Comparison of ENCODE assay signal across 9 cellular contexts in genomic region chr2:37586663-37587409, GRCh38.
DNase-seq lines count a peak whose midpoint lies in the region; ATAC-seq and TF ChIP-seq lines count a peak whose summit lies in the region.
"Had no signal": no experiment of that assay in that cellular context is flagged by ENCODE, and none has a peak within 500 bp of the region (broad histone marks: within the 10 kb centered on the region; RNA-seq: fewer than 3 reads in every experiment).

No MANE protein-coding gene starts in this region.

- peak overlapping the region; percentile 64 for H3K4me3 ChIP-seq in CD4-positive, CD25-positive, alpha-beta regulatory T cell (ENCODE audit: low read depth, low read length)
- H3K4me3 ChIP-seq in breast epithelium (no peak overlapping the region), osteoblast (ENCODE audit: insufficient read depth, low read length) (no peak overlapping the region)

- H3K27ac ChIP-seq in CD4-positive, CD25-positive, alpha-beta regulatory T cell (ENCODE audit: insufficient read depth, low read length, poor library complexity, severe bottlenecking) = peak overlapping the region; percentile 80
- H3K27ac ChIP-seq in breast epithelium = peak overlapping the region; percentile 45 to 67
- peak overlapping the region; percentile 77 for H3K27ac ChIP-seq in osteoblast (ENCODE audit: low read depth, low read length)

- peaks cover 52 to 85% (median 67%) of the 10 kb centered on the region in 4 donors for H3K4me1 Mint-ChIP-seq in CD4-positive, CD25-positive, alpha-beta regulatory T cell

- no peaks in the 10 kb centered on the region for H4K20me1 ChIP-seq in osteoblast (ENCODE audit: insufficient read depth, low read length)

- H3K4me1 ChIP-seq in CD4-positive, CD25-positive, alpha-beta regulatory T cell (ENCODE audit: control insufficient read depth, insufficient read depth, low read length, poor library complexity, severe bottlenecking) = peaks cover 68% of the 10 kb centered on the region
- H3K4me1 ChIP-seq in breast epithelium (peaks cover 0 to 16% of the 10 kb centered on the region in 2 donors), osteoblast (ENCODE audit: insufficient read depth, low read length) (peaks cover 85% of the 10 kb centered on the region)

- H3K4me2 ChIP-seq in osteoblast (ENCODE audit: insufficient read depth, low read length) = peak overlapping the region; percentile 55

- H2AFZ ChIP-seq in osteoblast (ENCODE audit: low read length) = no peak overlapping the region

- no peak for ATAC-seq in CD4-positive, CD25-positive, alpha-beta regulatory T cell (ENCODE audit: low read depth in 2 of 2)
- no peak for ATAC-seq in HG02970 (IDR thresholded peaks at IDR 0.05; ENCODE audit: low FRiP score, unreplicated experiment)

- no peak for TF ChIP-seq CTCF in breast epithelium (IDR thresholded peaks at IDR 0.05)
- no peak for TF ChIP-seq CTCF in osteoblast (IDR thresholded peaks at IDR 0.05; ENCODE audit: extremely low read depth, low read depth, low read length)

- H3K79me2 ChIP-seq in osteoblast (ENCODE audit: insufficient read depth, low read length) = no peaks in the 10 kb centered on the region

- peak overlapping the region; percentile 61 to 90 (median 78) for H3K4me3 Mint-ChIP-seq in CD4-positive, CD25-positive, alpha-beta regulatory T cell

- peak overlapping the region; percentile 86 to 91 (median 91) for H3K27ac Mint-ChIP-seq in CD4-positive, CD25-positive, alpha-beta regulatory T cell

- H3K36me3 ChIP-seq in CD4-positive, CD25-positive, alpha-beta regulatory T cell (ENCODE audit: control insufficient read depth, insufficient read depth, low read length) = no peaks in the 10 kb centered on the region
- H3K36me3 ChIP-seq in breast epithelium (no peaks in the 10 kb centered on the region), osteoblast (ENCODE audit: insufficient read depth, low read length) (no peaks in the 10 kb centered on the region)

- no peak for DNase-seq in CD4-positive, CD25-positive, alpha-beta regulatory T cell
- DNase-seq in NCI-H226 (peak; percentile 28), breast epithelium (ENCODE audit: low spot score in 2 of 2) (no peak), osteoblast (ENCODE audit: insufficient read length, low spot score, missing footprints) (no peak), NK-92 (lab: John Stamatoyannopoulos, UW; ENCODE audit: unreplicated experiment) (no peak), NCI-H774 (lab: John Stamatoyannopoulos, UW) (no peak), foreskin melanocyte (no peak)
- DNase-seq: Kasumi-1 had no signal

- H3K9me3 ChIP-seq in CD4-positive, CD25-positive, alpha-beta regulatory T cell (ENCODE audit: control insufficient read depth in 2 of 2, low read length in 2 of 2) = no peaks in the 10 kb centered on the region
- H3K9me3 ChIP-seq in breast epithelium = no peaks in the 10 kb centered on the region
- no peaks in the 10 kb centered on the region for H3K9me3 ChIP-seq in osteoblast (ENCODE audit: low read depth, low read length)

- TF ChIP-seq POLR2A in breast epithelium (IDR thresholded peaks at IDR 0.05) = no peak

- intact Hi-C loops in breast epithelium (cut with DNase I; ENCODE audit: low total_unique reads) = no loop called here

- H3K36me3 Mint-ChIP-seq in CD4-positive, CD25-positive, alpha-beta regulatory T cell = no peaks in the 10 kb centered on the region

- no peaks in the 10 kb centered on the region for H3K27me3 Mint-ChIP-seq in CD4-positive, CD25-positive, alpha-beta regulatory T cell

- no peaks in the 10 kb centered on the region for H3K9me3 Mint-ChIP-seq in CD4-positive, CD25-positive, alpha-beta regulatory T cell

- no peaks in the 10 kb centered on the region for H3K27me3 ChIP-seq in CD4-positive, CD25-positive, alpha-beta regulatory T cell (ENCODE audit: control insufficient read depth, insufficient read depth, low read length)
- H3K27me3 ChIP-seq in breast epithelium (no peaks in the 10 kb centered on the region), osteoblast (ENCODE audit: insufficient read depth, low read length) (no peaks in the 10 kb centered on the region)
